In the genomic region with DNA sequence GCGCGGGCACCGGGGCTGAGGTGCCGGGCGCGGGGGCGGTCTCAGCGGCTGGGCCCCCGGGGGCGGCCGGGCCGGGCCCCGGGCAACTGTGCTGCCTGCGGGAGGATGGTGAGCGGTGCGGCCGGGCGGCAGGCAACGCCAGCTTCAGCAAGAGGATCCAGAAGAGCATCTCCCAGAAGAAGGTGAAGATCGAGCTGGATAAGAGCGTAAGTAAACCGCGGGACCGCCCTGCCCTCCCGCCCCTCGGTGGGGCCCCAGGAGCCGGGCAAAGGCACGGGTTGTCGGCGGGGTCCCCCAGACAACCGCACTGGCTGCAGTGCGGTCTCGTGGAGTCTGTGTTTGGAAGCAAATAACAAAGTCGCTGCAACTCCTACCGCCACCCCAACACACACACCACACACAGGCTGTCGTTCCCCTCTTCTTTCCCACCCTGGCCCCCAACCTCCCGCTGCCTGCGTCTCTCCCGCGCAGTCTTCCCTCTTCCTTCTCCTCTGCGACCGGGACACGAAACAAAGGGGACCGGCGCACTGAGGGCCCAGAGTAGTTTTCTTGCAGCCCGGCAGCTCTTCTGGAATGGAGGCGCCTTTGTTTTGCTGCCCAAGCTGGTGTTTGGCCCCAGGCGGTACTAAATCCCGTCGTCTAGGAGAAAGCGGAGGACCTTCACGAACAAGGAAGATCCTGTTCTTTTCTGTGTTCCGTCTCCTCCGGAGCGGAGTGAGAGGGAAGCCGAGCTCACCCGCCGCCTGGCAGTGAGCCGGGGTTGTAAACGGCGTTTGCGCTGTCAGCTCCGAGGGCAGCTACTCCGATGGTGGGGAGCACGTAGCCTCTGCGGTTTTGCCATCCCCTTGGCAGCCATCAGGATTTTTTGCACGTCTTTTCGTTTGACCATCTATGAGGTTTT, we compare ENCODE assay signal across 8 cellular contexts. TPM values are rescaled to one million over a fixed set of nuclear protein-coding genes. Genes with fewer than 3 reads are reported as not detected.
A peak's percentile ranks its signal among the peaks of the same experiment; 100 is the strongest.
DNase-seq lines count a peak whose midpoint lies in the region; ATAC-seq and TF ChIP-seq lines count a peak whose summit lies in the region.

No MANE protein-coding gene starts in this region.

- no peaks in the 10 kb centered on the region for H3K9me3 ChIP-seq in CD8-positive, alpha-beta memory T cell (ENCODE audit: low read length)
- H3K9me3 ChIP-seq in PC-3 (ENCODE audit: low read length) (no peaks in the 10 kb centered on the region), fibroblast of lung (ENCODE audit: control insufficient read depth, insufficient read depth, low read depth, low read length) (no peaks in the 10 kb centered on the region)

- TF ChIP-seq CTCF in PC-3 (conservative IDR thresholded peaks at IDR 0.05; ENCODE audit: low read depth, low read length) (no peak), fibroblast of lung (conservative IDR thresholded peaks at IDR 0.05 in 1 of 2, IDR thresholded peaks at IDR 0.05 in 1 of 2; ENCODE audit: low read depth in 1 of 2, low read length in 2 of 2) (no peak)

- ATAC-seq in GM19438 (IDR thresholded peaks at IDR 0.05; ENCODE audit: low read depth, unreplicated experiment) (peak; percentile 17), HG03521 (IDR thresholded peaks at IDR 0.05; ENCODE audit: unreplicated experiment) (peak; percentile 22), PC-3 (peak; percentile 14), naive B cell (ENCODE audit: low read depth in 2 of 2) (peak; percentile 1 to 3)

- intact Hi-C loops in PC-3 (cut with micrococcal nuclease), result no loop called here

- CTCF ChIA-PET in CD8-positive, alpha-beta memory T cell (lab: Charles Lee), result interaction anchor here (0.9 to 6.3 kb wide), 10 partner anchors 19 to 70 kb away, joined by 3 to 39 read pairs (median 4); partner anchors contain the start of gene HMGB2
- CTCF ChIA-PET in PC-3 (lab: Charles Lee), result interaction anchor here (0.5 to 1.0 kb wide), 4 partner anchors 70 to 646 kb away, joined by 3 to 10 read pairs (median 4); no protein-coding TSS in a partner anchor

- peaks cover 8% of the 10 kb centered on the region for H3K4me1 ChIP-seq in CD8-positive, alpha-beta memory T cell (ENCODE audit: insufficient read depth, low read length)
- H3K4me1 ChIP-seq in PC-3 (ENCODE audit: insufficient read depth, low read length), result peaks cover 18% of the 10 kb centered on the region
- H3K4me1 ChIP-seq in fibroblast of lung (ENCODE audit: control insufficient read depth, extremely low read depth, insufficient read depth, low read length), result peaks cover 2% of the 10 kb centered on the region

- POLR2A ChIA-PET in CD8-positive, alpha-beta memory T cell (lab: Charles Lee), result interaction anchor here (0.6 to 6.3 kb wide), 5 partner anchors 9 to 912 kb away, joined by 3 to 206 read pairs (median 3); partner anchors contain the start of genes CEP44, FBXO8 and HMGB2
- POLR2A ChIA-PET in PC-3 (lab: Charles Lee; ENCODE audit: unreplicated experiment), result interaction anchor here (1.4 kb wide), 1 partner anchor 37 kb away, joined by 52 read pairs; the partner anchor contains the start of gene HMGB2

- peak overlapping the region; percentile 72 to 95 (median 86) for H3K27ac Mint-ChIP-seq in CD8-positive, alpha-beta memory T cell
- peak overlapping the region in 5 of 6 donors; percentile 52 to 95 (median 90) for H3K27ac Mint-ChIP-seq in naive B cell

- no peaks in the 10 kb centered on the region for H3K9me2 ChIP-seq in PC-3 (replicated peaks; ENCODE audit: low read length)

- H3K36me3 ChIP-seq in CD8-positive, alpha-beta memory T cell (ENCODE audit: insufficient read depth, low read length), result no peaks in the 10 kb centered on the region
- no peaks in the 10 kb centered on the region for H3K36me3 ChIP-seq in PC-3 (ENCODE audit: low read depth, low read length)
- H3K36me3 ChIP-seq in fibroblast of lung (ENCODE audit: control insufficient read depth, insufficient read depth, low read length), result peaks cover 1% of the 10 kb centered on the region

- H3K9ac ChIP-seq in PC-3 (ENCODE audit: low read length), result peak overlapping the region; percentile 54
- H3K9ac ChIP-seq in fibroblast of lung (ENCODE audit: insufficient read depth, low read length), result peak overlapping the region; percentile 48

- peak; percentile 29 to 72 (median 40) for DNase-seq in CD8-positive, alpha-beta memory T cell
- peak; percentile 58 for DNase-seq in PC-3
- peak; percentile 17 to 23 for DNase-seq in activated T-helper 1 cell treated with anti-CD3 and anti-CD28 coated beads, Interleukin-2, amount 50 U/mL, for 16 hours (ENCODE audit: low read depth in 1 of 2, low spot score in 1 of 2)
- DNase-seq in fibroblast of lung (ENCODE audit: low read depth in 2 of 2), result peak; percentile 72 to 74
- peak; percentile 42 for DNase-seq in naive B cell
- peak; percentile 56 for DNase-seq in stromal cell of bone marrow (ENCODE audit: low read depth)

- no peaks in the 10 kb centered on the region for H3F3A ChIP-seq in PC-3 (ENCODE audit: low read length, unreplicated experiment)

- H2AFZ ChIP-seq in PC-3 (ENCODE audit: low read length) (peak overlapping the region; percentile 92), fibroblast of lung (ENCODE audit: low read length) (peak overlapping the region; percentile 33)

- H3K27me3 ChIP-seq in CD8-positive, alpha-beta memory T cell (ENCODE audit: insufficient read depth, low read length, poor library complexity, severe bottlenecking), result no peaks in the 10 kb centered on the region
- H3K27me3 ChIP-seq in PC-3 (ENCODE audit: low read length) (no peaks in the 10 kb centered on the region), fibroblast of lung (ENCODE audit: control insufficient read depth, insufficient read depth, low read length) (no peaks in the 10 kb centered on the region)

- peak overlapping the region; percentile 85 to 99 (median 94) for H3K4me3 Mint-ChIP-seq in CD8-positive, alpha-beta memory T cell
- H3K4me3 Mint-ChIP-seq in naive B cell, result peak overlapping the region; percentile 90 to 99 (median 98)

- BruUV-seq in PC-3 (replicated peaks; lab: Mats Ljungman, UMichigan), result no TSS peak

- H3K79me2 ChIP-seq in PC-3 (ENCODE audit: low read length), result peaks cover 34% of the 10 kb centered on the region
- peaks cover 38% of the 10 kb centered on the region for H3K79me2 ChIP-seq in fibroblast of lung (ENCODE audit: control insufficient read depth, insufficient read depth, low read length)

- peak overlapping the region; percentile 75 for H3K27ac ChIP-seq in CD8-positive, alpha-beta memory T cell (ENCODE audit: low read depth, low read length)
- H3K27ac ChIP-seq in PC-3 (ENCODE audit: low read length), result no peak overlapping the region
- peak overlapping the region; percentile 73 for H3K27ac ChIP-seq in fibroblast of lung (ENCODE audit: insufficient read depth, low read length)

- peaks cover 24 to 51% (median 44%) of the 10 kb centered on the region in 3 donors for H3K4me1 Mint-ChIP-seq in CD8-positive, alpha-beta memory T cell
- H3K4me1 Mint-ChIP-seq in naive B cell, result peaks cover 19 to 22% (median 19%) of the 10 kb centered on the region in 3 donors

- H3K4me2 ChIP-seq in PC-3 (ENCODE audit: low read length) (peak overlapping the region; percentile 92), fibroblast of lung (ENCODE audit: extremely low read depth, insufficient read depth, low read length) (peak overlapping the region; percentile 88)

- H3K4me3 ChIP-seq in CD8-positive, alpha-beta memory T cell (ENCODE audit: low read length), result peak overlapping the region; percentile 96
- H3K4me3 ChIP-seq in PC-3 (ENCODE audit: low read length) (peak overlapping the region; percentile 90), fibroblast of lung (replicated peaks in 1 of 4; ENCODE audit: control extremely low read depth in 1 of 4, insufficient read depth in 1 of 4, low read depth in 3 of 4, low read length in 4 of 4) (peak overlapping the region; percentile 93 to 97 (median 94))

- no peaks in the 10 kb centered on the region for H3K9me3 Mint-ChIP-seq in CD8-positive, alpha-beta memory T cell
- H3K9me3 Mint-ChIP-seq in naive B cell, result no peaks in the 10 kb centered on the region

- H4K20me1 ChIP-seq in PC-3 (ENCODE audit: low read length) (0 out of 2 replicates have a peak, but pooled peaks cover 4% of the 10 kb centered on the region), fibroblast of lung (ENCODE audit: control insufficient read depth, extremely low read depth, insufficient read depth, low read length) (no peaks in the 10 kb centered on the region)

- H3K36me3 Mint-ChIP-seq in CD8-positive, alpha-beta memory T cell, result peaks cover 0 to 23% (median 0%) of the 10 kb centered on the region in 3 donors
- H3K36me3 Mint-ChIP-seq in naive B cell, result no peaks in the 10 kb centered on the region

- peaks cover 0 to 2% of the 10 kb centered on the region in 2 donors for H3K27me3 Mint-ChIP-seq in CD8-positive, alpha-beta memory T cell
- peaks cover 0 to 4% (median 0%) of the 10 kb centered on the region in 3 donors for H3K27me3 Mint-ChIP-seq in naive B cell

RNA-seq across cellular contexts. Expression of gene SAP30, which starts 0.8 kb away (rescaled TPM):
- 10 to 100 TPM; 24.8 to 25.3 TPM for total RNA-seq in CD8-positive, alpha-beta memory T cell
- polyA plus RNA-seq in CD8-positive, alpha-beta memory T cell, result 10.0 TPM
- total RNA-seq in PC-3 (2014; rRNA removed) (33.2 and 38.8 TPM in 2 replicates), fibroblast of lung (33.4 and 101 TPM in 2 replicates)
- polyA plus RNA-seq in fibroblast of lung (32.5 and 33.6 TPM in 2 replicates), naive B cell (ENCODE audit: low read depth in 6 of 6) (1 to 10 TPM; 2.0 to 7.4 (median 4.5) TPM)
- polyA plus RNA-seq in fibroblast of lung (2012), result 30.3 and 33.9 TPM in 2 replicates
- 1.1 TPM in 2 replicates for polyA minus RNA-seq in fibroblast of lung (ENCODE audit: low replicate concordance)

RNA-seq across cellular contexts. Expression of gene SCRG1, which starts 27.4 kb away (rescaled TPM):
- not detected for total RNA-seq in CD8-positive, alpha-beta memory T cell
- not detected for polyA plus RNA-seq in CD8-positive, alpha-beta memory T cell
- not detected in 2 replicates for total RNA-seq in PC-3 (2014; rRNA removed)
- total RNA-seq in fibroblast of lung, result 0.17 and 1.0 TPM in 2 replicates
- 0.20 and 0.39 TPM in 2 replicates for polyA plus RNA-seq in fibroblast of lung
- polyA plus RNA-seq in fibroblast of lung (2012), result 0.17 and 0.19 TPM in 2 replicates
- not detected in 2 replicates for polyA minus RNA-seq in fibroblast of lung (ENCODE audit: low replicate concordance)
- polyA plus RNA-seq in naive B cell (ENCODE audit: low read depth in 6 of 6), result under 1 TPM in 1 of 6 donors, not detected in 5; 0.09 TPM

RNA-seq across cellular contexts. Expression of gene HMGB2, which starts 37.4 kb away (rescaled TPM):
- 100 to 1,000 TPM; 341 to 342 TPM for total RNA-seq in CD8-positive, alpha-beta memory T cell
- polyA plus RNA-seq in CD8-positive, alpha-beta memory T cell, result 212 TPM
- total RNA-seq in PC-3 (2014; rRNA removed) (111 and 139 TPM in 2 replicates), fibroblast of lung (57.0 and 183 TPM in 2 replicates)
- polyA plus RNA-seq in fibroblast of lung (123 and 215 TPM in 2 replicates), naive B cell (ENCODE audit: low read depth in 6 of 6) (100 to 1,000 TPM; 105 to 195 (median 130) TPM)
- polyA plus RNA-seq in fibroblast of lung (2012), result 93.0 and 180 TPM in 2 replicates
- 2.0 and 4.9 TPM in 2 replicates for polyA minus RNA-seq in fibroblast of lung (ENCODE audit: low replicate concordance)

Comparison
In these comparisons a context has a peak if more than half of its experiments do, and no peak if none do; other contexts are left out.
1. DNase-seq: peak in every context shown above with its lines; median percentile 73 in fibroblast of lung; 58 in PC-3; 56 in stromal cell of bone marrow; 42 in naive B cell; 40 in CD8-positive, alpha-beta memory T cell; 20 in activated T-helper 1 cell treated with anti-CD3 and anti-CD28 coated beads, Interleukin-2, amount 50 U/mL, for 16 hours.